1 cellular context compared by ENCODE assay signal in the genomic region with DNA sequence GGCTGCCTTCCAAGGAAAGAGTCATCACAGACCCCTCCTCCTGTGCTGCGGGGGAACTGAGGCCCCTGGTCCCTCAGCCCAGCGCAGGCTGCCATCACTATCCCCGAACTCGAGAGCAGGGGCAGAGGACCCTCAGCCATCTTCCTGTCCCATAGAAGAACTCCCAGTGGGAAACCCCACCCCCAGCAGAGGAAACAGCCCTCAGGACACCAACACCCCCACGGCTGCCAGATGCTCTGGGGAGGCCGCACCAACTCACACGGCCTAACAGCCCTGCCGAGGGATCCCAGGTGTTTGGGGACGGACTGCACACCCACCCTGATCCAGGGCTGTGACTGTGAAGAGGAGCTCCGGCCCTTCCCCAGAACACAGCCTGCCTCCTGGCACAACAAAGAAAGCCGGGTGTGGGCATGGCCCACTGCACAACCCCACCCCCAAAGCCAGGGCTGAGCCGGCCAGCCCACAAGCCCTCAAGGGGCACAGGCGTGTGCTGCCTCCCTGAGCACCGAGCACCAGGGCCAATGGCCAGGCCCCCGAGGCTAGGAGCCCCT.
TF ChIP-seq lines count a peak whose summit lies in the region.

No MANE protein-coding gene starts in this region.

TF ChIP-seq in GM23338, 12 proteins besides CTCF, POLR2A, EP300 and RAD21 (continued from another document):
- no peak for TF ChIP-seq ETS1 (IDR thresholded peaks at IDR 0.05)
- no peak for TF ChIP-seq POLR2AphosphoS5 (IDR thresholded peaks at IDR 0.05; ENCODE audit: low read depth)
